ENCODE assay signal across 8 cellular contexts in the genomic region with DNA sequence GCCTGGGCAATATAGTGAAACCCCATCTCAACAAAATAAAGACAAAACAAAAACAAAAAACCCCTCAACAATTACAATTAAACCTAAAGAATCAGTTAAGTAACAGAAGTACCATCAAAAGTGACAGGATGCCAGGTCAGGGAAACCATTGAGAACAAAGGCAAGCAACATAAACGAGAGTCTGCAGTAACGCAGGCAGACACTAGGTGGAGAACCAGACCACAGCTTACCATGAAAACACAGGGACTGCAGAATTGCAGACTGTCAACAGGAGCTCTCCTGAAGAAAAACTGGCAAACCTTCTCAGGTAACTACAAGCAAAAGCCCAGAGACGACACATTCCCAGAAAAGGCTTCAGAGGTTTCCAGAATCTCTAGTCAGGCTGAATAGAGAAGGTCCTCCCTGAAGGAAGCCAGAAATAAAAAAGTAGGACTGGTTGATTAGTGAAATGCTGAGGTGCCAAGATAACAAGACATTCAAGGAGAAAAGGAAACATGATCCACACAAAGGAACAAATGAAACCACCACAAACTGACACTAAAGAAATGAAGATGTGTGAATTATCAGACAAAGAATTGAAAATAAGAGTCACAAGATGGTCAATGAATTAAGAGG. TPM values are rescaled to one million over a fixed set of nuclear protein-coding genes. Genes with fewer than 3 reads are reported as not detected.
DNase-seq lines count a peak whose midpoint lies in the region; ATAC-seq and TF ChIP-seq lines count a peak whose summit lies in the region.

No MANE protein-coding gene starts in this region.

- H3K4me2 ChIP-seq in DOHH2 (ENCODE audit: low read length) (no peak overlapping the region), MM.1S (ENCODE audit: low read depth, low read length) (no peak overlapping the region)

- H3K27me3 ChIP-seq in DOHH2 (ENCODE audit: control insufficient read depth, low read length), result no peaks in the 10 kb centered on the region
- H3K27me3 ChIP-seq in MM.1S (replicated peaks; ENCODE audit: insufficient read depth, low read length), result no peaks in the 10 kb centered on the region
- no peaks in the 10 kb centered on the region for H3K27me3 ChIP-seq in thoracic aorta (replicated peaks; ENCODE audit: insufficient read depth)

- H3F3A ChIP-seq in DOHH2 (ENCODE audit: control insufficient read depth, insufficient read depth) (no peaks in the 10 kb centered on the region), MM.1S (ENCODE audit: insufficient read depth, low read length) (no peaks in the 10 kb centered on the region)

- ATAC-seq in thoracic aorta (ENCODE audit: insufficient number of reproducible peaks, low FRiP score, low read depth) (peak; percentile 45), HG03025 (IDR thresholded peaks at IDR 0.05; ENCODE audit: low FRiP score, unreplicated experiment) (no peak)

- H2AFZ ChIP-seq in MM.1S (ENCODE audit: low read length), result no peak overlapping the region

- H3K9me2 ChIP-seq in DOHH2 (replicated peaks; ENCODE audit: control insufficient read depth, low read length) (no peaks in the 10 kb centered on the region), MM.1S (replicated peaks; ENCODE audit: insufficient read depth, low read length) (no peaks in the 10 kb centered on the region)

- H3K36me3 ChIP-seq in DOHH2 (ENCODE audit: control insufficient read depth, low read length) (peaks cover 4% of the 10 kb centered on the region), MM.1S (replicated peaks; ENCODE audit: insufficient read depth, low read length) (no peaks in the 10 kb centered on the region), thoracic aorta (no peaks in the 10 kb centered on the region)

- H3K9ac ChIP-seq in MM.1S (ENCODE audit: low read length), result no peak overlapping the region

- H3K9me3 ChIP-seq in DOHH2 (ENCODE audit: control insufficient read depth, insufficient read depth, low read length) (peaks cover 34% of the 10 kb centered on the region), MM.1S (replicated peaks; ENCODE audit: insufficient read depth, low read length) (no peaks in the 10 kb centered on the region), thoracic aorta (peaks cover 4% of the 10 kb centered on the region)

- H4K20me1 ChIP-seq in DOHH2 (ENCODE audit: control insufficient read depth, insufficient read depth, low read depth, low read length) (no peaks in the 10 kb centered on the region), MM.1S (ENCODE audit: insufficient read depth, low read length) (no peaks in the 10 kb centered on the region)

- DNase-seq in MM.1S, result peak; percentile 9
- peak; percentile 37 to 52 for DNase-seq in SHP77 (lab: John Stamatoyannopoulos, UW)
- peak; percentile 42 for DNase-seq in activated T-helper 9 cell treated with anti-CD3 and anti-CD28 coated beads, Interleukin-2, amount 50 U/mL, for 16 hours (ENCODE audit: low read depth)
- DNase-seq in fibroblast of the conjunctiva (ENCODE audit: low read depth), result peak; percentile 70
- DNase-seq in nucleus accumbens (lab: John Stamatoyannopoulos, UW), result peak in 53 of 56 donors; percentile 3 to 87 (median 56)
- peak; percentile 28 for DNase-seq in thoracic aorta (ENCODE audit: low spot score)

- TF ChIP-seq CTCF in DOHH2 (IDR thresholded peaks at IDR 0.05; ENCODE audit: low read depth, low read length, poor library complexity, severe bottlenecking) (peak; percentile 90), MM.1S (IDR thresholded peaks at IDR 0.05; ENCODE audit: low read length) (peak; percentile 47), thoracic aorta (IDR thresholded peaks at IDR 0.05) (peak; percentile 88)

- H3K27ac ChIP-seq in DOHH2 (ENCODE audit: low read depth, low read length) (no peak overlapping the region), MM.1S (ENCODE audit: low read length) (no peak overlapping the region), thoracic aorta (no peak overlapping the region)

- H3K4me3 ChIP-seq in DOHH2 (ENCODE audit: low read length) (no peak overlapping the region), MM.1S (ENCODE audit: low read length) (no peak overlapping the region), thoracic aorta (no peak overlapping the region)

- peaks cover 23% of the 10 kb centered on the region for H3K4me1 ChIP-seq in DOHH2 (ENCODE audit: control insufficient read depth, low read length)
- no peaks in the 10 kb centered on the region for H3K4me1 ChIP-seq in MM.1S (ENCODE audit: low read length)
- H3K4me1 ChIP-seq in thoracic aorta (ENCODE audit: control insufficient read depth in 1 of 2, low read depth in 2 of 2), result peaks cover 10 to 16% of the 10 kb centered on the region in 2 donors

- H3K79me2 ChIP-seq in DOHH2 (ENCODE audit: control insufficient read depth, low read length) (peaks cover 3% of the 10 kb centered on the region; the same call in 1 of the 2 replicates), MM.1S (ENCODE audit: low read length) (no peaks in the 10 kb centered on the region)

RNA-seq across cellular contexts. Expression of a gene that starts 2.2 kb away (rescaled TPM):
- 1 to 10 TPM; 4.5 to 6.6 TPM for total RNA-seq in thoracic aorta

RNA-seq across cellular contexts. Expression of a gene that starts 36.5 kb away (rescaled TPM):
- total RNA-seq in thoracic aorta, result 10 to 100 TPM in 1 of 2 donors, 1 to 10 TPM in 1; 8.8 to 16.6 TPM

RNA-seq across cellular contexts. Expression of a gene that starts 59.3 kb away (rescaled TPM):
- 10 to 100 TPM; 20.6 to 21.7 TPM for total RNA-seq in thoracic aorta

Comparison
In these comparisons a context has a peak if more than half of its experiments do, and no peak if none do; other contexts are left out.
1. DNase-seq: peak in every context shown above with its lines; median percentile 70 in fibroblast of the conjunctiva; 56 in nucleus accumbens; 44 in SHP77; 42 in activated T-helper 9 cell treated with anti-CD3 and anti-CD28 coated beads, Interleukin-2, amount 50 U/mL, for 16 hours; 28 in thoracic aorta; 9 in MM.1S.